1 cellular context compared by ENCODE assay signal in the genomic region with DNA sequence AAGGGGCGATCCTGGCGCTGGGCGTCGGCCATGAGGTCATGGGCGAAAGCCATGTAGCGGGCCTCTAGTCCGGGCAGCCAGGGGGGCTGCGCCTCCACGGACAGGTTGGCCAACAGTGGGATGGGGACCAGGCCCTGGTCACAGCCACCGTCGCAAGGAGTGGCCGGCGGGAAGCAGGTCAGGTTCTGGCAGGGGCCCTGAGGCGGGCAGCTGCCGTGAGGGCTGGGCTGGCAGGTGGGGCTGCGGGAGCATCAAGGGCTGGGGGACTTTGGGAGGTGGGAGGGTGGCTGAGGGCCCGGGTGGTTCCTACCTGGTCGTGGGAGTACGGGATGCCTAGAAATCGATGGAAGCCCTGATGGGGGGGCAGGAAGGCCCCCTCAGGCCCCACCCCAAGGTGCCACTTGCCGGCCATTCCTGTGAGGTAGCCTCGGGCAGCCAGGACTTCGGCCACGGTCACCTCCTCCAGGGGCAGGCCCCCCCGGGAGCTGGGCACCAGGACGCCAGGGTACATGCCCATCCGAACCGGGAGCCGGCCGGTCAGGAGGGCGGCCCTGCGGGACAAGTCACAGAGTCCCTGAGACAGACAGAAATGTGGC.
TF ChIP-seq lines count a peak whose summit lies in the region.

No MANE protein-coding gene starts in this region.

TF ChIP-seq in WTC11, 78 proteins besides CTCF, POLR2A, EP300 and RAD21 (continued from another document):
- TF ChIP-seq, protein P1, sequence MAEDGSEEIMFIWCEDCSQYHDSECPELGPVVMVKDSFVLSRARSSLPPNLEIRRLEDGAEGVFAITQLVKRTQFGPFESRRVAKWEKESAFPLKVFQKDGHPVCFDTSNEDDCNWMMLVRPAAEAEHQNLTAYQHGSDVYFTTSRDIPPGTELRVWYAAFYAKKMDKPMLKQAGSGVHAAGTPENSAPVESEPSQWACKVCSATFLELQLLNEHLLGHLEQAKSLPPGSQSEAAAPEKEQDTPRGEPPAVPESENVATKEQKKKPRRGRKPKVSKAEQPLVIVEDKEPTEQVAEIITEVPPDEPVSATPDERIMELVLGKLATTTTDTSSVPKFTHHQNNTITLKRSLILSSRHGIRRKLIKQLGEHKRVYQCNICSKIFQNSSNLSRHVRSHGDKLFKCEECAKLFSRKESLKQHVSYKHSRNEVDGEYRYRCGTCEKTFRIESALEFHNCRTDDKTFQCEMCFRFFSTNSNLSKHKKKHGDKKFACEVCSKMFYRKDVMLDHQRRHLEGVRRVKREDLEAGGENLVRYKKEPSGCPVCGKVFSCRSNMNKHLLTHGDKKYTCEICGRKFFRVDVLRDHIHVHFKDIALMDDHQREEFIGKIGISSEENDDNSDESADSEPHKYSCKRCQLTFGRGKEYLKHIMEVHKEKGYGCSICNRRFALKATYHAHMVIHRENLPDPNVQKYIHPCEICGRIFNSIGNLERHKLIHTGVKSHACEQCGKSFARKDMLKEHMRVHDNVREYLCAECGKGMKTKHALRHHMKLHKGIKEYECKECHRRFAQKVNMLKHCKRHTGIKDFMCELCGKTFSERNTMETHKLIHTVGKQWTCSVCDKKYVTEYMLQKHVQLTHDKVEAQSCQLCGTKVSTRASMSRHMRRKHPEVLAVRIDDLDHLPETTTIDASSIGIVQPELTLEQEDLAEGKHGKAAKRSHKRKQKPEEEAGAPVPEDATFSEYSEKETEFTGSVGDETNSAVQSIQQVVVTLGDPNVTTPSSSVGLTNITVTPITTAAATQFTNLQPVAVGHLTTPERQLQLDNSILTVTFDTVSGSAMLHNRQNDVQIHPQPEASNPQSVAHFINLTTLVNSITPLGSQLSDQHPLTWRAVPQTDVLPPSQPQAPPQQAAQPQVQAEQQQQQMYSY (CRISPR knock-in tag; IDR thresholded peaks at IDR 0.05), result peak; percentile 22; the same call in 1 of the 2 replicates
- no peak for TF ChIP-seq GABPB1 (CRISPR knock-in tag; IDR thresholded peaks at IDR 0.05)
- TF ChIP-seq MYBL2 (CRISPR knock-in tag; IDR thresholded peaks at IDR 0.05), result no peak
